1 cellular context compared by ENCODE assay signal in the genomic region with DNA sequence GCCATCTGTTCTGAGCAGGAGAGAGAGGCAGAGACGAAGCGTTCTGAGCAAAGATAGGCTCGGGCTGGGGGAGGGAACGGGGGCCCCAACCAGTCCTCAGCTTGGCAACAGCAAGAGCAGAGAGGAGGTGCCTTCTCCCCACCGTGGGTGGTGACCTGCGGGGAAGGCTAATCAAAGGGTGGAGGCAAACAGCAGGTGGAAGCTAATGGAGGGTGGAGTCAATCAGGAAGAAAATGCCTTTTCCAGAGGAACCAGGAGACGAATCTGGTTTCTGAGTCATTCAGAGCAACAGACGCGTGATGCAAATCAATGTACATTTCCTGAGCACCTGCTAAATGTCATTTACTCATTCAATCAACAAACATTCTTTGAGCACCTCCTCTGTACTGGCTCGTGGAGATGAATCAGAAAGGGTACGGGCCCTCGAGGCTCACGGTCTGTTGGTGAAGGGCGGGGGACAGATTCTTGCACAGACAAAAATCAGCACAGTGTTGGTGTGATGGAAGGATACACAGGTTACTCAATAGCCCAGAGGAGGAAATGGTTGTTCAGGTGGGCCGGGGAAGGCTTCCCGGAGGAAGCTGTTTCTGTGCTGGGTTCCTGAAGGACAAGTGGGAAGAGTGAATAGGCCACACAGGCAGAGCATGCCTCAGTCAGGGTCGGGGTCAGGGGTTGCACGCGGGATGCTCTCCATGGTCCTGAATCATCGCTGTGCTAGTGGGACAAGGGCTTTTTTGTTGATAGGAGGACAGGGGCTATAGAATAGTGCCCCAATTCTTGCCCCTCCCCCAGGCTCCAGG.
TF ChIP-seq lines count a peak whose summit lies in the region.

No MANE protein-coding gene starts in this region.

TF ChIP-seq in HepG2, 621 proteins besides CTCF, POLR2A, EP300 and RAD21 (continued from another document and continues in another):
- TF ChIP-seq, protein P1, sequence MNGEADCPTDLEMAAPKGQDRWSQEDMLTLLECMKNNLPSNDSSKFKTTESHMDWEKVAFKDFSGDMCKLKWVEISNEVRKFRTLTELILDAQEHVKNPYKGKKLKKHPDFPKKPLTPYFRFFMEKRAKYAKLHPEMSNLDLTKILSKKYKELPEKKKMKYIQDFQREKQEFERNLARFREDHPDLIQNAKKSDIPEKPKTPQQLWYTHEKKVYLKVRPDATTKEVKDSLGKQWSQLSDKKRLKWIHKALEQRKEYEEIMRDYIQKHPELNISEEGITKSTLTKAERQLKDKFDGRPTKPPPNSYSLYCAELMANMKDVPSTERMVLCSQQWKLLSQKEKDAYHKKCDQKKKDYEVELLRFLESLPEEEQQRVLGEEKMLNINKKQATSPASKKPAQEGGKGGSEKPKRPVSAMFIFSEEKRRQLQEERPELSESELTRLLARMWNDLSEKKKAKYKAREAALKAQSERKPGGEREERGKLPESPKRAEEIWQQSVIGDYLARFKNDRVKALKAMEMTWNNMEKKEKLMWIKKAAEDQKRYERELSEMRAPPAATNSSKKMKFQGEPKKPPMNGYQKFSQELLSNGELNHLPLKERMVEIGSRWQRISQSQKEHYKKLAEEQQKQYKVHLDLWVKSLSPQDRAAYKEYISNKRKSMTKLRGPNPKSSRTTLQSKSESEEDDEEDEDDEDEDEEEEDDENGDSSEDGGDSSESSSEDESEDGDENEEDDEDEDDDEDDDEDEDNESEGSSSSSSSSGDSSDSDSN (CRISPR knock-in tag; IDR thresholded peaks at IDR 0.05), result 0 out of 2 replicates have a peak, but pooled peaks have one; percentile 30
- TF ChIP-seq HDAC1 (CRISPR knock-in tag; IDR thresholded peaks at IDR 0.05) (no peak; the same call in 1 of the 2 replicates), ZNF564 (CRISPR knock-in tag; IDR thresholded peaks at IDR 0.05) (0 out of 2 replicates have a peak, but pooled peaks have one; percentile 46), GPN1 (CRISPR knock-in tag; IDR thresholded peaks at IDR 0.05; ENCODE audit: borderline replicate concordance) (no peak), RELA (CRISPR knock-in tag; IDR thresholded peaks at IDR 0.05) (no peak), XRCC5 (optimal IDR thresholded peaks at IDR 0.05; ENCODE audit: low read length) (peak; percentile 46), SNAPC2 (CRISPR knock-in tag; IDR thresholded peaks at IDR 0.05) (peak; percentile 73; the same call in 1 of the 2 replicates), AGO2 (optimal IDR thresholded peaks at IDR 0.05; ENCODE audit: low read depth, low read length) (no peak), HBP1 (CRISPR knock-in tag; IDR thresholded peaks at IDR 0.05; ENCODE audit: low read depth) (peak; percentile 98), ZBTB7A (CRISPR knock-in tag; IDR thresholded peaks at IDR 0.05) (peak; percentile 72; the same call in 1 of the 2 replicates), BATF2 (CRISPR knock-in tag; IDR thresholded peaks at IDR 0.05) (no peak), ZNF672 (CRISPR knock-in tag; IDR thresholded peaks at IDR 0.05) (no peak), WIZ (CRISPR knock-in tag; IDR thresholded peaks at IDR 0.05) (peak; percentile 99), ZNF567 (CRISPR knock-in tag; IDR thresholded peaks at IDR 0.05; ENCODE audit: borderline replicate concordance) (no peak), ZBTB38 (CRISPR knock-in tag; IDR thresholded peaks at IDR 0.05) (0 out of 2 replicates have a peak, but pooled peaks have one; percentile 55), PCBP2 (optimal IDR thresholded peaks at IDR 0.05; ENCODE audit: low read depth, low read length, poor library complexity, severe bottlenecking) (no peak), EED (CRISPR knock-in tag; IDR thresholded peaks at IDR 0.05) (no peak), CENPT (CRISPR knock-in tag; IDR thresholded peaks at IDR 0.05; ENCODE audit: low read depth) (no peak), ZBTB7B (CRISPR knock-in tag; IDR thresholded peaks at IDR 0.05) (peak; percentile 41; the same call in 1 of the 2 replicates), ZHX1 (CRISPR knock-in tag; IDR thresholded peaks at IDR 0.05; ENCODE audit: low read depth) (0 out of 2 replicates have a peak, but pooled peaks have one; percentile 57), ZFP36 (IDR thresholded peaks at IDR 0.05; ENCODE audit: borderline replicate concordance, low read depth, low read length, partially characterized antibody) (no peak), ZC3H13 (CRISPR knock-in tag; IDR thresholded peaks at IDR 0.05) (no peak), THAP9 (CRISPR knock-in tag; IDR thresholded peaks at IDR 0.05; ENCODE audit: borderline replicate concordance) (peak; percentile 47; the same call in 1 of the 2 replicates), HNF4A (CRISPR knock-in tag; IDR thresholded peaks at IDR 0.05) (no peak), ZSCAN31 (CRISPR knock-in tag; IDR thresholded peaks at IDR 0.05; ENCODE audit: low read depth) (0 out of 2 replicates have a peak, but pooled peaks have one; percentile 55), KLF9 (CRISPR knock-in tag; IDR thresholded peaks at IDR 0.05; ENCODE audit: low read depth) (no peak; the same call in 1 of the 2 replicates), ZNF780A (CRISPR knock-in tag; IDR thresholded peaks at IDR 0.05) (no peak), ZNF569 (CRISPR knock-in tag; IDR thresholded peaks at IDR 0.05; ENCODE audit: borderline replicate concordance) (no peak), ZNF3 (CRISPR knock-in tag; IDR thresholded peaks at IDR 0.05) (peak; percentile 61; the same call in 1 of the 2 replicates), TAF1 (CRISPR knock-in tag; IDR thresholded peaks at IDR 0.05) (no peak; the same call in 1 of the 2 replicates), IRF9 (CRISPR knock-in tag; IDR thresholded peaks at IDR 0.05; ENCODE audit: borderline replicate concordance) (peak; percentile 57; the same call in 1 of the 2 replicates), AGO1 (IDR thresholded peaks at IDR 0.05; ENCODE audit: low read depth, low read length, poor library complexity, severe bottlenecking) (no peak), MTF2 (CRISPR knock-in tag; IDR thresholded peaks at IDR 0.05; ENCODE audit: borderline replicate concordance) (no peak), MAF1 (CRISPR knock-in tag; IDR thresholded peaks at IDR 0.05; ENCODE audit: borderline replicate concordance) (0 out of 2 replicates have a peak, but pooled peaks have one; percentile 60), POGK (CRISPR knock-in tag; conservative IDR thresholded peaks at IDR 0.05) (peak; percentile 84)
- TF ChIP-seq, protein P2, sequence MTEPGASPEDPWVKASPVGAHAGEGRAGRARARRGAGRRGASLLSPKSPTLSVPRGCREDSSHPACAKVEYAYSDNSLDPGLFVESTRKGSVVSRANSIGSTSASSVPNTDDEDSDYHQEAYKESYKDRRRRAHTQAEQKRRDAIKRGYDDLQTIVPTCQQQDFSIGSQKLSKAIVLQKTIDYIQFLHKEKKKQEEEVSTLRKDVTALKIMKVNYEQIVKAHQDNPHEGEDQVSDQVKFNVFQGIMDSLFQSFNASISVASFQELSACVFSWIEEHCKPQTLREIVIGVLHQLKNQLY (CRISPR knock-in tag; IDR thresholded peaks at IDR 0.05), result peak; percentile 70; the same call in 1 of the 2 replicates
- TF ChIP-seq, protein P3, sequence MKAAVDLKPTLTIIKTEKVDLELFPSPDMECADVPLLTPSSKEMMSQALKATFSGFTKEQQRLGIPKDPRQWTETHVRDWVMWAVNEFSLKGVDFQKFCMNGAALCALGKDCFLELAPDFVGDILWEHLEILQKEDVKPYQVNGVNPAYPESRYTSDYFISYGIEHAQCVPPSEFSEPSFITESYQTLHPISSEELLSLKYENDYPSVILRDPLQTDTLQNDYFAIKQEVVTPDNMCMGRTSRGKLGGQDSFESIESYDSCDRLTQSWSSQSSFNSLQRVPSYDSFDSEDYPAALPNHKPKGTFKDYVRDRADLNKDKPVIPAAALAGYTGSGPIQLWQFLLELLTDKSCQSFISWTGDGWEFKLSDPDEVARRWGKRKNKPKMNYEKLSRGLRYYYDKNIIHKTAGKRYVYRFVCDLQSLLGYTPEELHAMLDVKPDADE (CRISPR knock-in tag; IDR thresholded peaks at IDR 0.05), result 0 out of 2 replicates have a peak, but pooled peaks have one; percentile 62
- TF ChIP-seq, protein P4, sequence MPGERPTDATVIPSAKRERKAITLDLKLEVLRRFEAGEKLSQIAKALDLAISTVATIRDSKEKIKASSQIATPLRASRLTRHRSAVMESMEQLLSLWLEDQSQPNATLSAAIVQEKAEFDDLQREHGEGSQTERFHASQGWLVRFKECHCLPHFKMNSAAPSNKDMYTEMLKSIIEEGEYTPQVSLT (CRISPR knock-in tag; IDR thresholded peaks at IDR 0.05; ENCODE audit: borderline replicate concordance, low read depth), result no peak
- TF ChIP-seq, protein P5, sequence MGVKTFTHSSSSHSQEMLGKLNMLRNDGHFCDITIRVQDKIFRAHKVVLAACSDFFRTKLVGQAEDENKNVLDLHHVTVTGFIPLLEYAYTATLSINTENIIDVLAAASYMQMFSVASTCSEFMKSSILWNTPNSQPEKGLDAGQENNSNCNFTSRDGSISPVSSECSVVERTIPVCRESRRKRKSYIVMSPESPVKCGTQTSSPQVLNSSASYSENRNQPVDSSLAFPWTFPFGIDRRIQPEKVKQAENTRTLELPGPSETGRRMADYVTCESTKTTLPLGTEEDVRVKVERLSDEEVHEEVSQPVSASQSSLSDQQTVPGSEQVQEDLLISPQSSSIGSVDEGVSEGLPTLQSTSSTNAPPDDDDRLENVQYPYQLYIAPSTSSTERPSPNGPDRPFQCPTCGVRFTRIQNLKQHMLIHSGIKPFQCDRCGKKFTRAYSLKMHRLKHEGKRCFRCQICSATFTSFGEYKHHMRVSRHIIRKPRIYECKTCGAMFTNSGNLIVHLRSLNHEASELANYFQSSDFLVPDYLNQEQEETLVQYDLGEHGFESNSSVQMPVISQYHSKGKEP (CRISPR knock-in tag; IDR thresholded peaks at IDR 0.05), result peak; percentile 97
